1 cellular context compared by ENCODE assay signal in the genomic region with DNA sequence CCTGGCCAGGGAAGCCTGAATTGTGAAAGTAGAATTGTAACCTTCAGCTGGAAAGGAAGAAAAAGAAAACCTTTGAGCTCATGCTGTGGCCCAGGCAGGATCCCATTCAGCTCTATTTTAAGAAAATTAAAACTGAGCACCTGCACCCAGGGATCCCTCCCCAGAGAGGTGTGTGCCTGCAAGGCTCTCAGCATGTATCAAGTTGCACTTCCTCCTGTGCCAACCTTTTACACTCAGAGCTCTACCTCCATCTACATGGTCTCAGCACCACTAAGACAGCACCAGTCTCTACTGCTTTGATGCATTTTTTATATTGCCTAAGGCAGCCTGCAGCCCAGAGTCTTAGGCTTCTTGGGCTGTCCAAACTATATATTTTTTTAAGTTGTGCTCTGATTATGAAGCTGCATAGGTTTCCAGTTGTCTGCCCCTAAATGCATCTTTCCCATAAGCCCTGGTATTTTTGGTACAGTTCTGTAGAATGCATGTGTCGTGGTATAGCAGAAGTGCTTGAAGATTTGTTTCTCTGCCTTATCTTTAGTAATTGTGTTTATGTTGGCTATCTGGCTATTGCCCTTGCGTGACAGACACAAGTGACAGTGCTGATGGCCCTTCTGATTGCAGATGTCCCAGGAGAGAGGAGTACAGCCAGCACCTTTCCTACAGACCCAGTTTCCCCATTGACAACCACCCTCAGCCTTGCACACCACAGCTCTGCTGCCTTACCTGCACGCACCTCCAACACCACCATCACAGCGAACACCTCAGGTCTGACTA.
TF ChIP-seq lines count a peak whose summit lies in the region.

No MANE protein-coding gene starts in this region.

TF ChIP-seq in GM12878, 131 proteins besides CTCF, POLR2A, EP300 and RAD21 (continued from another document):
- TF ChIP-seq, protein P1, sequence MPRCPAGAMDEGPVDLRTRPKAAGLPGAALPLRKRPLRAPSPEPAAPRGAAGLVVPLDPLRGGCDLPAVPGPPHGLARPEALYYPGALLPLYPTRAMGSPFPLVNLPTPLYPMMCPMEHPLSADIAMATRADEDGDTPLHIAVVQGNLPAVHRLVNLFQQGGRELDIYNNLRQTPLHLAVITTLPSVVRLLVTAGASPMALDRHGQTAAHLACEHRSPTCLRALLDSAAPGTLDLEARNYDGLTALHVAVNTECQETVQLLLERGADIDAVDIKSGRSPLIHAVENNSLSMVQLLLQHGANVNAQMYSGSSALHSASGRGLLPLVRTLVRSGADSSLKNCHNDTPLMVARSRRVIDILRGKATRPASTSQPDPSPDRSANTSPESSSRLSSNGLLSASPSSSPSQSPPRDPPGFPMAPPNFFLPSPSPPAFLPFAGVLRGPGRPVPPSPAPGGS (IDR thresholded peaks at IDR 0.05; ENCODE audit: borderline replicate concordance, insufficient read depth, low read depth, low read length, poor library complexity, severe bottlenecking): no peak
- TF ChIP-seq ETV6 (conservative IDR thresholded peaks at IDR 0.05 in 1 of 2, IDR thresholded peaks at IDR 0.05 in 1 of 2; ENCODE audit: borderline replicate concordance in 1 of 2, low read depth in 1 of 2) (no peak), SIX5 (IDR thresholded peaks at IDR 0.05; ENCODE audit: low read depth, low read length, severe bottlenecking) (no peak), YY1 (IDR thresholded peaks at IDR 0.05; ENCODE audit: low read depth, low read length) (no peak), FOXK2 (IDR thresholded peaks at IDR 0.05) (no peak), NR2C2 (IDR thresholded peaks at IDR 0.05; ENCODE audit: borderline replicate concordance, control insufficient read depth, insufficient read length, low read depth) (no peak), IKZF1 (conservative IDR thresholded peaks at IDR 0.05) (no peak), POU2F2 (IDR thresholded peaks at IDR 0.05; ENCODE audit: borderline replicate concordance, low read depth, low read length) (no peak)
- TF ChIP-seq, protein P2, sequence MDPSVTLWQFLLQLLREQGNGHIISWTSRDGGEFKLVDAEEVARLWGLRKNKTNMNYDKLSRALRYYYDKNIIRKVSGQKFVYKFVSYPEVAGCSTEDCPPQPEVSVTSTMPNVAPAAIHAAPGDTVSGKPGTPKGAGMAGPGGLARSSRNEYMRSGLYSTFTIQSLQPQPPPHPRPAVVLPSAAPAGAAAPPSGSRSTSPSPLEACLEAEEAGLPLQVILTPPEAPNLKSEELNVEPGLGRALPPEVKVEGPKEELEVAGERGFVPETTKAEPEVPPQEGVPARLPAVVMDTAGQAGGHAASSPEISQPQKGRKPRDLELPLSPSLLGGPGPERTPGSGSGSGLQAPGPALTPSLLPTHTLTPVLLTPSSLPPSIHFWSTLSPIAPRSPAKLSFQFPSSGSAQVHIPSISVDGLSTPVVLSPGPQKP (IDR thresholded peaks at IDR 0.05; ENCODE audit: low read depth, low read length): no peak
- TF ChIP-seq, protein P3, sequence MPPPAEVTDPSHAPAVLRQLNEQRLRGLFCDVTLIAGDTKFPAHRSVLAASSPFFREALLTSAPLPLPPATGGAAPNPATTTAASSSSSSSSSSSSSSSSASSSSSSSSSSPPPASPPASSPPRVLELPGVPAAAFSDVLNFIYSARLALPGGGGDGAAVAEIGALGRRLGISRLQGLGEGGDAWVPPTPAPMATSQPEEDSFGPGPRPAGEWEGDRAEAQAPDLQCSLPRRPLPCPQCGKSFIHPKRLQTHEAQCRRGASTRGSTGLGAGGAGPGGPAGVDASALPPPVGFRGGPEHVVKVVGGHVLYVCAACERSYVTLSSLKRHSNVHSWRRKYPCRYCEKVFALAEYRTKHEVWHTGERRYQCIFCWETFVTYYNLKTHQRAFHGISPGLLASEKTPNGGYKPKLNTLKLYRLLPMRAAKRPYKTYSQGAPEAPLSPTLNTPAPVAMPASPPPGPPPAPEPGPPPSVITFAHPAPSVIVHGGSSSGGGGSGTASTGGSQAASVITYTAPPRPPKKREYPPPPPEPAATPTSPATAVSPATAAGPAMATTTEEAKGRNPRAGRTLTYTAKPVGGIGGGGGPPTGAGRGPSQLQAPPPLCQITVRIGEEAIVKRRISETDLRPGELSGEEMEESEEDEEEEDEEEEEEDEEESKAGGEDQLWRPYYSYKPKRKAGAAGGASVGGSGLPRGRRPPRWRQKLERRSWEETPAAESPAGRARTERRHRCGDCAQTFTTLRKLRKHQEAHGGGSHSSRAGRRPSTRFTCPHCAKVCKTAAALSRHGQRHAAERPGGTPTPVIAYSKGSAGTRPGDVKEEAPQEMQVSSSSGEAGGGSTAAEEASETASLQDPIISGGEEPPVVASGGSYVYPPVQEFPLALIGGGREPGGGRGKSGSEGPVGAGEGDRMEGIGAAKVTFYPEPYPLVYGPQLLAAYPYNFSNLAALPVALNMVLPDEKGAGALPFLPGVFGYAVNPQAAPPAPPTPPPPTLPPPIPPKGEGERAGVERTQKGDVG (CRISPR knock-in tag; IDR thresholded peaks at IDR 0.05): no peak
TF ChIP-seq in GM12878: peak in this region for 0.
